In genomic region chr1:232039303-232039702, GRCh38 we compare ENCODE assay signal across 20 cellular contexts.
A peak's percentile ranks its signal among the peaks of the same experiment; 100 is the strongest.
DNase-seq lines count a peak whose midpoint lies in the region; ATAC-seq and TF ChIP-seq lines count a peak whose summit lies in the region.
"Had no signal": no experiment of that assay in that cellular context is flagged by ENCODE, and none has a peak within 500 bp of the region (broad histone marks: within the 10 kb centered on the region; RNA-seq: fewer than 3 reads in every experiment).

No MANE protein-coding gene starts in this region.

- H3K27me3 ChIP-seq in PC-3 (ENCODE audit: low read length), result no peaks in the 10 kb centered on the region
- no peaks in the 10 kb centered on the region for H3K27me3 ChIP-seq in brain microvascular endothelial cell (replicated peaks)

- no peaks in the 10 kb centered on the region for H3K36me3 ChIP-seq in PC-3 (ENCODE audit: low read depth, low read length)
- H3K36me3 ChIP-seq in brain microvascular endothelial cell (replicated peaks), result no peaks in the 10 kb centered on the region

- H3K4me1 ChIP-seq in PC-3 (ENCODE audit: insufficient read depth, low read length), result peaks cover 15% of the 10 kb centered on the region

- H3K9ac ChIP-seq in PC-3 (ENCODE audit: low read length), result no peak overlapping the region

- H3K4me2 ChIP-seq in PC-3 (ENCODE audit: low read length), result peak overlapping the region; percentile 4; the same call in 1 of the 2 replicates
- H3K4me2 ChIP-seq: smooth muscle cell had no signal

- no peaks in the 10 kb centered on the region for H3F3A ChIP-seq in PC-3 (ENCODE audit: low read length, unreplicated experiment)

- no peaks in the 10 kb centered on the region for H3K9me2 ChIP-seq in PC-3 (replicated peaks; ENCODE audit: low read length)

- no peak overlapping the region for H2AFZ ChIP-seq in PC-3 (ENCODE audit: low read length)

- in situ Hi-C loops in brain microvascular endothelial cell (cut with HindIII; ENCODE audit: low pct_ligation_motif_present, low sequenced_read_pairs), result no loop called here

- no peaks in the 10 kb centered on the region for H4K20me1 ChIP-seq in PC-3 (ENCODE audit: low read length)

- no peaks in the 10 kb centered on the region for H3K9me3 Mint-ChIP-seq in activated CD4-positive, alpha-beta T cell treated with anti-CD3 and anti-CD28 coated beads for 36 hours (ENCODE audit: low read depth)
- H3K9me3 Mint-ChIP-seq in effector memory CD8-positive, alpha-beta T cell, result no peaks in the 10 kb centered on the region
- H3K9me3 Mint-ChIP-seq: activated B cell treated with CpG ODN at 0.5 μM for 24 hours; activated CD4-positive, alpha-beta memory T cell treated with anti-CD3 and anti-CD28 coated beads for 36 hours; memory B cell had no signal

- H3K27ac ChIP-seq in PC-3 (ENCODE audit: low read length) (no peak overlapping the region), brain microvascular endothelial cell (no peak overlapping the region)
- H3K27ac ChIP-seq: HL-60 had no signal

- H3K79me2 ChIP-seq in PC-3 (ENCODE audit: low read length), result no peaks in the 10 kb centered on the region

- H3K4me1 Mint-ChIP-seq in activated CD4-positive, alpha-beta T cell treated with anti-CD3 and anti-CD28 coated beads for 36 hours, result no peaks in the 10 kb centered on the region
- no peaks in the 10 kb centered on the region for H3K4me1 Mint-ChIP-seq in effector memory CD8-positive, alpha-beta T cell (ENCODE audit: low read depth in 2 of 2)
- H3K4me1 Mint-ChIP-seq: activated B cell treated with CpG ODN at 0.5 μM for 24 hours; B cell; memory B cell; naive B cell; stimulated activated naive B cell treated with anti-CD40 and anti-IgM and Interleukin-4, amounts not matched to agents 10 μg/mL and 1 μg/mL and 100 μg/mL, for 72 hours had no signal

- H3K4me3 ChIP-seq in PC-3 (ENCODE audit: low read length), result no peak overlapping the region
- H3K4me3 ChIP-seq in brain microvascular endothelial cell (ENCODE audit: low read depth, low read length), result no peak overlapping the region
- H3K4me3 ChIP-seq: smooth muscle cell had no signal

- H3K9me3 ChIP-seq in PC-3 (ENCODE audit: low read length), result no peaks in the 10 kb centered on the region

- no TSS peak for BruUV-seq in PC-3 (replicated peaks; lab: Mats Ljungman, UMichigan)

- H3K36me3 Mint-ChIP-seq in activated CD4-positive, alpha-beta T cell treated with anti-CD3 and anti-CD28 coated beads for 36 hours (ENCODE audit: low read depth), result no peaks in the 10 kb centered on the region
- H3K36me3 Mint-ChIP-seq in effector memory CD8-positive, alpha-beta T cell (ENCODE audit: insufficient read depth), result peaks cover 2% of the 10 kb centered on the region
- H3K36me3 Mint-ChIP-seq: memory B cell; stimulated activated naive B cell treated with anti-CD40 and anti-IgM and Interleukin-4, amounts not matched to agents 10 μg/mL and 1 μg/mL and 100 μg/mL, for 72 hours had no signal

- no peaks in the 10 kb centered on the region for H3K27me3 Mint-ChIP-seq in activated CD4-positive, alpha-beta T cell treated with anti-CD3 and anti-CD28 coated beads for 36 hours
- no peaks in the 10 kb centered on the region for H3K27me3 Mint-ChIP-seq in effector memory CD8-positive, alpha-beta T cell
- H3K27me3 Mint-ChIP-seq: activated B cell treated with CpG ODN at 0.5 μM for 24 hours; activated CD4-positive, alpha-beta memory T cell treated with anti-CD3 and anti-CD28 coated beads for 36 hours; B cell; memory B cell; naive B cell; stimulated activated naive B cell treated with anti-CD40 and anti-IgM and Interleukin-4, amounts not matched to agents 10 μg/mL and 1 μg/mL and 100 μg/mL, for 72 hours had no signal

- intact Hi-C loops in activated CD4-positive, alpha-beta T cell treated with anti-CD3 and anti-CD28 coated beads for 36 hours (cut with DNase I, micrococcal nuclease), result no loop called here
- intact Hi-C loops in PC-3 (cut with micrococcal nuclease), result no loop called here

- no peak for DNase-seq in activated CD4-positive, alpha-beta T cell treated with anti-CD3 and anti-CD28 coated beads for 36 hours
- DNase-seq in activated CD4-positive, alpha-beta T cell treated with anti-CD3 and anti-CD28 coated beads for 4 hours, result no peak
- DNase-seq in PC-3 (peak; percentile 81), brain microvascular endothelial cell (peak; percentile 21), stromal cell of bone marrow (ENCODE audit: low read depth) (peak; percentile 13), T-helper 9 cell (no peak)
- DNase-seq in effector memory CD8-positive, alpha-beta T cell, result no peak
- DNase-seq: activated B cell treated with CpG ODN at 0.5 μM for 24 hours; activated CD4-positive, alpha-beta memory T cell treated with anti-CD3 and anti-CD28 coated beads for 36 hours; activated gamma-delta T cell; effector memory CD4-positive, alpha-beta T cell; naive B cell; occipital lobe; stimulated activated naive B cell treated with anti-CD40 and anti-IgM and Interleukin-4, amounts not matched to agents 10 μg/mL and 1 μg/mL and 100 μg/mL, for 72 hours; T1000 had no signal

- H3K27ac Mint-ChIP-seq in activated CD4-positive, alpha-beta T cell treated with anti-CD3 and anti-CD28 coated beads for 36 hours, result no peak overlapping the region
- H3K27ac Mint-ChIP-seq in effector memory CD8-positive, alpha-beta T cell, result no peak overlapping the region
- H3K27ac Mint-ChIP-seq: activated B cell treated with CpG ODN at 0.5 μM for 24 hours; activated CD4-positive, alpha-beta memory T cell treated with anti-CD3 and anti-CD28 coated beads for 36 hours; B cell; memory B cell; naive B cell; stimulated activated naive B cell treated with anti-CD40 and anti-IgM and Interleukin-4, amounts not matched to agents 10 μg/mL and 1 μg/mL and 100 μg/mL, for 72 hours had no signal

- H3K4me3 Mint-ChIP-seq in activated CD4-positive, alpha-beta T cell treated with anti-CD3 and anti-CD28 coated beads for 36 hours, result no peak overlapping the region
- H3K4me3 Mint-ChIP-seq in effector memory CD8-positive, alpha-beta T cell, result no peak overlapping the region
- H3K4me3 Mint-ChIP-seq: activated B cell treated with CpG ODN at 0.5 μM for 24 hours; activated CD4-positive, alpha-beta memory T cell treated with anti-CD3 and anti-CD28 coated beads for 36 hours; B cell; memory B cell; naive B cell; stimulated activated naive B cell treated with anti-CD40 and anti-IgM and Interleukin-4, amounts not matched to agents 10 μg/mL and 1 μg/mL and 100 μg/mL, for 72 hours had no signal

- POLR2A ChIA-PET in activated CD4-positive, alpha-beta T cell treated with anti-CD3 and anti-CD28 coated beads for 36 hours (lab: Charles Lee), result no interaction called here
- POLR2A ChIA-PET in PC-3 (lab: Charles Lee; ENCODE audit: unreplicated experiment), result no interaction called here

- peak; percentile 42 for ATAC-seq in activated CD4-positive, alpha-beta T cell treated with anti-CD3 and anti-CD28 coated beads for 36 hours
- peak; percentile 90 for ATAC-seq in PC-3
- no peak for ATAC-seq in HG03196 (IDR thresholded peaks at IDR 0.05; ENCODE audit: unreplicated experiment)
- ATAC-seq in effector memory CD8-positive, alpha-beta T cell (replicated peaks), result no peak
- ATAC-seq: stimulated activated naive B cell treated with anti-CD40 and anti-IgM and Interleukin-4, amounts not matched to agents 10 μg/mL and 1 μg/mL and 100 μg/mL, for 72 hours had no signal

- CTCF ChIA-PET in activated CD4-positive, alpha-beta T cell treated with anti-CD3 and anti-CD28 coated beads for 36 hours (lab: Charles Lee), result no interaction called here
- CTCF ChIA-PET in PC-3 (lab: Charles Lee), result no interaction called here

- TF ChIP-seq CTCF in PC-3 (conservative IDR thresholded peaks at IDR 0.05; ENCODE audit: low read depth, low read length) (no peak), brain microvascular endothelial cell (IDR thresholded peaks at IDR 0.05; ENCODE audit: low read depth, low read length, missing control alignments) (no peak)

Comparison
In these comparisons a context has a peak if more than half of its experiments do, and no peak if none do; other contexts are left out.
1. ATAC-seq: peak in activated CD4-positive, alpha-beta T cell treated with anti-CD3 and anti-CD28 coated beads for 36 hours (single experiment) and PC-3 (single experiment); none in HG03196 (single experiment) and effector memory CD8-positive, alpha-beta T cell (single experiment).
2. DNase-seq: peak in PC-3 (single experiment), brain microvascular endothelial cell (single experiment) and stromal cell of bone marrow (single experiment); none in activated CD4-positive, alpha-beta T cell treated with anti-CD3 and anti-CD28 coated beads for 36 hours (single experiment), activated CD4-positive, alpha-beta T cell treated with anti-CD3 and anti-CD28 coated beads for 4 hours (0 of 2), effector memory CD8-positive, alpha-beta T cell (0 of 3) and T-helper 9 cell (single experiment).